Comparison of ENCODE assay signal across 8 cellular contexts in the genomic region with DNA sequence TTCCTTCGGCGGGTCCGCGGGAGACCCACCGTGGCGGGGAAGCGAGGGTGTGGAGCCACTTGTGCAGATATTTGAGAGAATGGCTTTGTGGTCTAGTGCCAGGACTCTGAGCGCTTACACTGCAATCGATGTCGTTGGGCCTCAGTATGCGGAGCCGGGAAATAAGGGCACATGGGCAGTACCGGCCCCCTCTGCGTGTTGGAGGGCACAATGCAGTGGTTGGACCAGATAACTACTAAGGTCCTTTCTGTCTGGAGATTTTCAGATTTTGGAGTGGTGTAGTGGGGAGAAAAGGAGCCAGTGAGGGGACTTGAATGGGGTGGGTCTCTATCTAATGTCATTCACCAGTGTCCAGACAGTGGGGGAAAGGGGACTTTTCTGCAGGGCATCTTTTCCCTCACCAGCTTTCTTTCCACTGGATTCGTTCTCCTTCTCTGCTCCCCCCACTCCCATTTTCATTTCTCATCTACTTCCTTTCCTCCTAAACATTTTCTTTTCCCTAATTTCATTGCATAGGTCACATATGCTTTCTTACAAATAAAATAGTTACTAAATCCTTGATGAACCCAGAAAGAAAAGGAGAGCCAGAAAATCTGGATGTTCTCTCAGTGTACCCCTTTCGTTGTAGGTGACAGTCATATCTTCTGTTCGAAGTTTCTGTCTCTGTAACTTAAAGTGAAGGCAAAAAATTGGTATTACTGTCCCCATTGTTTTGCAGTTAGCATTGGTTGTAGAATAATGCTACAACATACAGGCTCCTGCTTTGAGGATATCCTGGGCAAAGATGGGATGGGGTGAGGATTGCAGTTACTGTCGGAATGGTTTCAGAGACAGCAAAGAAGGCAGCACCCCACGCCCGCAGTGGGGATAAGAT. TPM values are rescaled to one million over a fixed set of nuclear protein-coding genes. Genes with fewer than 3 reads are reported as not detected.
A peak's percentile ranks its signal among the peaks of the same experiment; 100 is the strongest.
DNase-seq lines count a peak whose midpoint lies in the region; ATAC-seq and TF ChIP-seq lines count a peak whose summit lies in the region.

No MANE protein-coding gene starts in this region.

- H3K27me3 ChIP-seq in CD4-positive, alpha-beta T cell (ENCODE audit: control insufficient read depth, insufficient read depth, low read length), result peaks cover 48% of the 10 kb centered on the region
- peaks cover 16% of the 10 kb centered on the region for H3K27me3 ChIP-seq in adrenal gland
- H3K27me3 ChIP-seq in right lobe of liver, result no peaks in the 10 kb centered on the region
- peaks cover 13% of the 10 kb centered on the region for H3K27me3 ChIP-seq in upper lobe of right lung

- POLR2A ChIA-PET in CD4-positive, alpha-beta T cell (lab: Charles Lee), result no interaction called here

- peaks cover 12% of the 10 kb centered on the region for H3K36me3 Mint-ChIP-seq in CD4-positive, alpha-beta T cell (ENCODE audit: low read depth)

- no peak for DNase-seq in CD4-positive, alpha-beta T cell
- DNase-seq in adrenal gland, result peak in 2 of 7 donors; percentile 29 to 36
- DNase-seq in right lobe of liver, result no peak
- DNase-seq in upper lobe of right lung, result no peak
- DNase-seq in NCI-H526 treated with DMSO at 0.1 percent for 48 hours (lab: John Stamatoyannopoulos, UW), result no peak

- H3K4me3 Mint-ChIP-seq in CD4-positive, alpha-beta T cell, result peak overlapping the region; percentile 97

- H3K27ac ChIP-seq in CD4-positive, alpha-beta T cell (ENCODE audit: low read depth, low read length), result no peak overlapping the region
- peak overlapping the region in 4 of 5 donors; percentile 92 to 98 (median 94) for H3K27ac ChIP-seq in adrenal gland
- H3K27ac ChIP-seq in right lobe of liver, result peak overlapping the region; percentile 98 to 99 (median 99)
- peak overlapping the region; percentile 97 for H3K27ac ChIP-seq in upper lobe of right lung

- CTCF ChIA-PET in CD4-positive, alpha-beta T cell (lab: Charles Lee), result interaction anchor here (0.7 to 1.9 kb wide), 6 partner anchors 13 to 133 kb away, joined by 3 to 7 read pairs (median 3); no protein-coding TSS in a partner anchor

- TF ChIP-seq POLR2A in adrenal gland (IDR thresholded peaks at IDR 0.05) (no peak), right lobe of liver (IDR thresholded peaks at IDR 0.05) (peak; percentile 34)

- peaks cover 70% of the 10 kb centered on the region for H3K27me3 Mint-ChIP-seq in CD4-positive, alpha-beta T cell

- no peaks in the 10 kb centered on the region for H3K36me3 ChIP-seq in adrenal gland (replicated peaks in 1 of 2)
- H3K36me3 ChIP-seq in right lobe of liver, result peaks cover 0 to under 1% (median 0%) of the 10 kb centered on the region in 4 donors
- H3K36me3 ChIP-seq in upper lobe of right lung, result no peaks in the 10 kb centered on the region

- H3K9me3 Mint-ChIP-seq in CD4-positive, alpha-beta T cell, result no peaks in the 10 kb centered on the region

- peaks cover 36% of the 10 kb centered on the region for H3K4me1 Mint-ChIP-seq in CD4-positive, alpha-beta T cell (ENCODE audit: low read depth)

- H3K4me1 ChIP-seq in adrenal gland (replicated peaks in 1 of 2) (peaks cover 14 to 31% of the 10 kb centered on the region in 2 donors), right lobe of liver (peaks cover 0 to 21% (median 4%) of the 10 kb centered on the region in 4 donors), upper lobe of right lung (peaks cover 36% of the 10 kb centered on the region)

- no peak for ATAC-seq in CD4-positive, alpha-beta T cell (ENCODE audit: poor library complexity)
- peak; percentile 0 for ATAC-seq in HG02970 (IDR thresholded peaks at IDR 0.05; ENCODE audit: low FRiP score, unreplicated experiment)
- ATAC-seq in right lobe of liver, result no peak
- ATAC-seq in upper lobe of right lung, result no peak
- ATAC-seq in HG03280 (IDR thresholded peaks at IDR 0.05; ENCODE audit: unreplicated experiment), result no peak
- ATAC-seq in activated CD4-positive, CD25-positive, alpha-beta regulatory T cell treated with anti-CD3 and anti-CD28 coated beads, Interleukin-2, amount 50 U/mL, for 24 hours, result no peak

- peak; percentile 4 for TF ChIP-seq CTCF in CD4-positive, alpha-beta T cell (IDR thresholded peaks at IDR 0.05)
- no peak for TF ChIP-seq CTCF in adrenal gland (IDR thresholded peaks at IDR 0.05)
- no peak for TF ChIP-seq CTCF in right lobe of liver (IDR thresholded peaks at IDR 0.05)
- TF ChIP-seq CTCF in upper lobe of right lung (IDR thresholded peaks at IDR 0.05), result no peak

- peak overlapping the region; percentile 10 for H3K27ac Mint-ChIP-seq in CD4-positive, alpha-beta T cell

- 24 to 31% (median 26%) methylated on average over 17 to 20 of the region's 20 CpGs for WGBS in adrenal gland, 4 donors
- 28% methylated on average over 11 of the region's 20 CpGs for WGBS in right lobe of liver (ENCODE audit: insufficient coverage, low coverage, low lambda C conversion rate, missing lambda C conversion rate)

- no peaks in the 10 kb centered on the region for H3K9me3 ChIP-seq in CD4-positive, alpha-beta T cell (ENCODE audit: control insufficient read depth, low read length)
- H3K9me3 ChIP-seq in adrenal gland (replicated peaks in 1 of 3), result no peaks in the 10 kb centered on the region
- H3K9me3 ChIP-seq in right lobe of liver, result no peaks in the 10 kb centered on the region
- H3K9me3 ChIP-seq in upper lobe of right lung, result no peaks in the 10 kb centered on the region

- H3K4me3 ChIP-seq in adrenal gland, result peak overlapping the region in 3 of 4 donors; percentile 13 to 68 (median 55)
- peak overlapping the region; percentile 54 to 69 (median 56) for H3K4me3 ChIP-seq in right lobe of liver
- peak overlapping the region; percentile 78 for H3K4me3 ChIP-seq in upper lobe of right lung

- intact Hi-C loops in CD4-positive, alpha-beta T cell (cut with DNase I, micrococcal nuclease), result loop anchor here (2.0 to 10.0 kb wide), 4 partner anchors 43 to 1375 kb away; partner anchors contain the start of gene PROX1 (in 1 of the 2)
- intact Hi-C loops in adrenal gland (cut with DNase I) (loop anchor here in 1 of 2 donors (5.0 kb wide), 1 partner anchor 48 kb away; no protein-coding TSS in a partner anchor), right lobe of liver (cut with DNase I) (no loop called here), upper lobe of right lung (cut with DNase I) (no loop called here)

RNA-seq across cellular contexts. Expression of gene ATF3, which starts 1.4 kb away (rescaled TPM):
- total RNA-seq in CD4-positive, alpha-beta T cell, result 10 to 100 TPM; 10.4 to 12.7 TPM
- total RNA-seq in adrenal gland (10 to 100 TPM in 3 of 8 donors, 1 to 10 TPM in 5; 3.6 to 13.4 (median 8.1) TPM), right lobe of liver (10 to 100 TPM in 5 of 6 experiments, 1 to 10 TPM in 1; 3.7 to 77.2 (median 15.1) TPM), upper lobe of right lung (28.9 TPM)
- 10 to 100 TPM; 13.4 to 19.7 (median 14.5) TPM for polyA plus RNA-seq in adrenal gland

Comparison
In these comparisons a context has a peak if more than half of its experiments do, and no peak if none do; other contexts are left out.
1. intact Hi-C loops: an anchor here in CD4-positive, alpha-beta T cell (2.0 to 10.0 kb wide); none called in right lobe of liver and upper lobe of right lung.